ENCODE assay signal across 1 cellular context in the genomic region with DNA sequence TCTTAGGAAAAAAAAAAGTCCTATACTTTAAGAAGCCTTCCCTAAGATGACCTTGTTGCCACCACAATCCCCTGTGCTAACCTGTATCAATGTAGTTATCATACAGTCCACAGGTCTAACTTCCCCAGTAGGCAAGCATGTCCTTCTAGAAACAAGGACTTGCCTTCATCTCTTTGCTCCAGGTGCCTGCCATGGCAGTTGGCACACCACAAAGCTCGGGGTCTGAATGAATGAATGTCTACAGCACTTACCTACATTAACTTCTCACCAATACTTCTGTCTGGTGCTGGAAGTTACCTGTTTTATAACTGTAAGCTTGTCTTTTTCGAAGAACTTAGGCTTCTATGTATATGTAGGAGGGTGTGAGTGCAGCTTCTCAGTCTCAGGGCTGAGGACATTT.
TF ChIP-seq lines count a peak whose summit lies in the region.

No MANE protein-coding gene starts in this region.

TF ChIP-seq in SK-N-SH, 30 proteins besides CTCF, POLR2A, EP300 and RAD21 (continued from another document):
- TF ChIP-seq, protein P1, sequence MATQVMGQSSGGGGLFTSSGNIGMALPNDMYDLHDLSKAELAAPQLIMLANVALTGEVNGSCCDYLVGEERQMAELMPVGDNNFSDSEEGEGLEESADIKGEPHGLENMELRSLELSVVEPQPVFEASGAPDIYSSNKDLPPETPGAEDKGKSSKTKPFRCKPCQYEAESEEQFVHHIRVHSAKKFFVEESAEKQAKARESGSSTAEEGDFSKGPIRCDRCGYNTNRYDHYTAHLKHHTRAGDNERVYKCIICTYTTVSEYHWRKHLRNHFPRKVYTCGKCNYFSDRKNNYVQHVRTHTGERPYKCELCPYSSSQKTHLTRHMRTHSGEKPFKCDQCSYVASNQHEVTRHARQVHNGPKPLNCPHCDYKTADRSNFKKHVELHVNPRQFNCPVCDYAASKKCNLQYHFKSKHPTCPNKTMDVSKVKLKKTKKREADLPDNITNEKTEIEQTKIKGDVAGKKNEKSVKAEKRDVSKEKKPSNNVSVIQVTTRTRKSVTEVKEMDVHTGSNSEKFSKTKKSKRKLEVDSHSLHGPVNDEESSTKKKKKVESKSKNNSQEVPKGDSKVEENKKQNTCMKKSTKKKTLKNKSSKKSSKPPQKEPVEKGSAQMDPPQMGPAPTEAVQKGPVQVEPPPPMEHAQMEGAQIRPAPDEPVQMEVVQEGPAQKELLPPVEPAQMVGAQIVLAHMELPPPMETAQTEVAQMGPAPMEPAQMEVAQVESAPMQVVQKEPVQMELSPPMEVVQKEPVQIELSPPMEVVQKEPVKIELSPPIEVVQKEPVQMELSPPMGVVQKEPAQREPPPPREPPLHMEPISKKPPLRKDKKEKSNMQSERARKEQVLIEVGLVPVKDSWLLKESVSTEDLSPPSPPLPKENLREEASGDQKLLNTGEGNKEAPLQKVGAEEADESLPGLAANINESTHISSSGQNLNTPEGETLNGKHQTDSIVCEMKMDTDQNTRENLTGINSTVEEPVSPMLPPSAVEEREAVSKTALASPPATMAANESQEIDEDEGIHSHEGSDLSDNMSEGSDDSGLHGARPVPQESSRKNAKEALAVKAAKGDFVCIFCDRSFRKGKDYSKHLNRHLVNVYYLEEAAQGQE (IDR thresholded peaks at IDR 0.05; ENCODE audit: low read depth, low read length) = no peak
- TF ChIP-seq TEAD4 (IDR thresholded peaks at IDR 0.05; ENCODE audit: borderline replicate concordance, insufficient read depth) = no peak
- no peak for TF ChIP-seq NFIC (IDR thresholded peaks at IDR 0.05; ENCODE audit: borderline replicate concordance)
- no peak for TF ChIP-seq CHD2 (IDR thresholded peaks at IDR 0.05; ENCODE audit: low read length, partially characterized antibody)
- no peak for TF ChIP-seq JUND (IDR thresholded peaks at IDR 0.05)
- no peak for TF ChIP-seq GABPA (IDR thresholded peaks at IDR 0.05; ENCODE audit: low read depth)
- TF ChIP-seq FOXJ3 (CRISPR knock-in tag; IDR thresholded peaks at IDR 0.05) = no peak
- TF ChIP-seq ELF1 (IDR thresholded peaks at IDR 0.05) = no peak
- TF ChIP-seq, protein P2, sequence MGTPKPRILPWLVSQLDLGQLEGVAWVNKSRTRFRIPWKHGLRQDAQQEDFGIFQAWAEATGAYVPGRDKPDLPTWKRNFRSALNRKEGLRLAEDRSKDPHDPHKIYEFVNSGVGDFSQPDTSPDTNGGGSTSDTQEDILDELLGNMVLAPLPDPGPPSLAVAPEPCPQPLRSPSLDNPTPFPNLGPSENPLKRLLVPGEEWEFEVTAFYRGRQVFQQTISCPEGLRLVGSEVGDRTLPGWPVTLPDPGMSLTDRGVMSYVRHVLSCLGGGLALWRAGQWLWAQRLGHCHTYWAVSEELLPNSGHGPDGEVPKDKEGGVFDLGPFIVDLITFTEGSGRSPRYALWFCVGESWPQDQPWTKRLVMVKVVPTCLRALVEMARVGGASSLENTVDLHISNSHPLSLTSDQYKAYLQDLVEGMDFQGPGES (IDR thresholded peaks at IDR 0.05; ENCODE audit: low read depth, low read length) = no peak
- TF ChIP-seq GATA2 (CRISPR knock-in tag; IDR thresholded peaks at IDR 0.05) = no peak
- TF ChIP-seq, protein P3, sequence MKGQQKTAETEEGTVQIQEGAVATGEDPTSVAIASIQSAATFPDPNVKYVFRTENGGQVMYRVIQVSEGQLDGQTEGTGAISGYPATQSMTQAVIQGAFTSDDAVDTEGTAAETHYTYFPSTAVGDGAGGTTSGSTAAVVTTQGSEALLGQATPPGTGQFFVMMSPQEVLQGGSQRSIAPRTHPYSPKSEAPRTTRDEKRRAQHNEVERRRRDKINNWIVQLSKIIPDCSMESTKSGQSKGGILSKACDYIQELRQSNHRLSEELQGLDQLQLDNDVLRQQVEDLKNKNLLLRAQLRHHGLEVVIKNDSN (IDR thresholded peaks at IDR 0.05; ENCODE audit: borderline replicate concordance, low read depth) = no peak
- TF ChIP-seq MEF2A (IDR thresholded peaks at IDR 0.05; ENCODE audit: borderline replicate concordance, low read depth) = no peak
- TF ChIP-seq YY1 (IDR thresholded peaks at IDR 0.05; ENCODE audit: low read depth) = no peak
